In the genomic region with DNA sequence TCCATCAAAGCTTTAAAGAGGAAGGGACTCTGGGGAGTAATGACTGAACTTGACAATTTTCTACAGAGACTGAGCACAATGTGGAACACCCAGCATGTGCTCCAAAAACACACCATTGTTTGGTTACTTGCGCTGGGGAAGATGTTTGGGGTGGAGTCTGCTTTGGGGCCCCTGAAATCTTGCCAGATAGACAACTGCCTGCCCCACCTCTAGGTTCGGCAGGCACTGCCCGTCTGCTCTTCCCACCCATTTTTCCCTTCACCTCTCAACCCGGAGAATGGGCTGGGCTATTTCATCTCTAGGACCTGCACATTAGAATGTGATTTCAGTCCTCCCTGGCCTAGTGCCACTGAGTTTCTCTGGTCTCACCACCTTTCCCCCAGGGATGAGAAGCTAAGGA, we compare ENCODE assay signal across 20 cellular contexts. TPM values are rescaled to one million over a fixed set of nuclear protein-coding genes. Genes with fewer than 3 reads are reported as not detected.
DNase-seq lines count a peak whose midpoint lies in the region; ATAC-seq, FAIRE-seq and TF ChIP-seq lines count a peak whose summit lies in the region.
"Had no signal": no experiment of that assay in that cellular context is flagged by ENCODE, and none has a peak within 500 bp of the region (broad histone marks: within the 10 kb centered on the region; RNA-seq: fewer than 3 reads in every experiment).

No MANE protein-coding gene starts in this region.

- no peak for ATAC-seq in WTC11

- H3K27me3 ChIP-seq in astrocyte (ENCODE audit: insufficient read depth, low read length): no peaks in the 10 kb centered on the region
- H3K27me3 ChIP-seq in parathyroid adenoma (ENCODE audit: control insufficient read depth, insufficient read depth, low read length): no peaks in the 10 kb centered on the region
- H3K27me3 ChIP-seq in thyroid gland: no peaks in the 10 kb centered on the region
- H3K27me3 ChIP-seq in WERI-Rb-1 (ENCODE audit: insufficient read depth, low read depth, severe bottlenecking): peaks cover 3% of the 10 kb centered on the region

- H3K79me2 ChIP-seq in astrocyte (ENCODE audit: insufficient read depth, low read length) (no peaks in the 10 kb centered on the region), parathyroid adenoma (peaks cover 4% of the 10 kb centered on the region)

- H2AFZ ChIP-seq in astrocyte (ENCODE audit: low read depth, low read length) (no peak overlapping the region), parathyroid adenoma (no peak overlapping the region)
- H2AFZ ChIP-seq: GM23248 had no signal

- H3K36me3 ChIP-seq in astrocyte (ENCODE audit: insufficient read depth, low read length) (no peaks in the 10 kb centered on the region), parathyroid adenoma (ENCODE audit: control insufficient read depth, insufficient read depth, low read length) (no peaks in the 10 kb centered on the region), thyroid gland (no peaks in the 10 kb centered on the region), WERI-Rb-1 (no peaks in the 10 kb centered on the region)

- H3K27ac Mint-ChIP-seq in astrocyte (ENCODE audit: unreplicated experiment) (peak overlapping the region; percentile 66), WTC11 (no peak overlapping the region)

- H3K9ac ChIP-seq in astrocyte (ENCODE audit: low read length) (no peak overlapping the region), parathyroid adenoma (no peak overlapping the region)
- H3K9ac ChIP-seq: GM23248 had no signal

- no peak overlapping the region for H3K4me3 Mint-ChIP-seq in astrocyte (ENCODE audit: unreplicated experiment)
- no peak overlapping the region for H3K4me3 Mint-ChIP-seq in WTC11

- peaks cover 19% of the 10 kb centered on the region for H3K4me1 Mint-ChIP-seq in astrocyte (ENCODE audit: low read depth, unreplicated experiment)
- peaks cover 57% of the 10 kb centered on the region for H3K4me1 Mint-ChIP-seq in WTC11

- peak overlapping the region; percentile 97; the same call in 1 of the 2 replicates for H3K27ac ChIP-seq in C4-2B
- no peak overlapping the region for H3K27ac ChIP-seq in astrocyte (ENCODE audit: low read depth, low read length)
- peak overlapping the region; percentile 44 for H3K27ac ChIP-seq in parathyroid adenoma
- H3K27ac ChIP-seq in thyroid gland: peak overlapping the region; percentile 15 to 48 (median 29)
- H3K27ac ChIP-seq in WERI-Rb-1: no peak overlapping the region
- H3K27ac ChIP-seq: GM23248 had no signal

- POLR2A ChIA-PET in WTC11 (lab: Charles Lee): no interaction called here

- H3K4me3 ChIP-seq in astrocyte (ENCODE audit: insufficient read depth, low read depth, low read length) (no peak overlapping the region), parathyroid adenoma (ENCODE audit: low read depth, low read length) (no peak overlapping the region), thyroid gland (replicated peaks in 1 of 3) (no peak overlapping the region), WERI-Rb-1 (ENCODE audit: low read depth, low read length) (no peak overlapping the region)
- H3K4me3 ChIP-seq: GM23248 had no signal

- H3K4me1 ChIP-seq in astrocyte (ENCODE audit: insufficient read depth, low read length): peaks cover 6% of the 10 kb centered on the region
- H3K4me1 ChIP-seq in parathyroid adenoma: peaks cover 59% of the 10 kb centered on the region
- H3K4me1 ChIP-seq in thyroid gland: peaks cover 67 to 82% of the 10 kb centered on the region in 2 donors

- DNase-seq in astrocyte (ENCODE audit: low read depth) (no peak), thyroid gland (no peak), WTC11 (ENCODE audit: low spot score) (no peak), SW 1271 (lab: John Stamatoyannopoulos, UW) (no peak), WERI-Rb-1 (no peak)
- DNase-seq: C1 segment of cervical spinal cord; DMS 273 treated with DMSO at 0.1 percent for 48 hours; GF-D8; GM23248; NCI-H1105 treated with DMSO at 0.1 percent for 48 hours; NCI-H187; NCI-H526 treated with DMSO at 0.1 percent for 48 hours; NK-92 treated with Interleukin-12 subunit alpha and Interleukin-12 subunit beta, amount 100 ng/mL, for 24 hours had no signal

- TF ChIP-seq POLR2A in thyroid gland (IDR thresholded peaks at IDR 0.05): no peak

- no peaks in the 10 kb centered on the region for H4K20me1 ChIP-seq in astrocyte (ENCODE audit: insufficient read depth, low read length)

- no peaks in the 10 kb centered on the region for H3K9me3 ChIP-seq in astrocyte (ENCODE audit: insufficient read depth, low read depth, low read length)
- no peaks in the 10 kb centered on the region for H3K9me3 ChIP-seq in parathyroid adenoma (ENCODE audit: control insufficient read depth, low read length)
- H3K9me3 ChIP-seq in thyroid gland: no peaks in the 10 kb centered on the region
- no peaks in the 10 kb centered on the region for H3K9me3 ChIP-seq in WERI-Rb-1 (ENCODE audit: severe bottlenecking)

- H3K27me3 Mint-ChIP-seq in astrocyte (ENCODE audit: low read depth, unreplicated experiment) (no peaks in the 10 kb centered on the region), WTC11 (ENCODE audit: low read depth) (no peaks in the 10 kb centered on the region)

- H3K4me2 ChIP-seq in astrocyte (ENCODE audit: low read length): no peak overlapping the region
- H3K4me2 ChIP-seq in parathyroid adenoma (ENCODE audit: low read length): no peak overlapping the region

- FAIRE-seq in astrocyte (lab: Jason Lieb, UNC): no peak
- FAIRE-seq: GM12891, GM18507 had no signal

- 62 to 72% methylated on average over 4 of the region's 4 CpGs for WGBS in thyroid gland, 2 donors

- H3K36me3 Mint-ChIP-seq in astrocyte (ENCODE audit: low read depth, unreplicated experiment): no peaks in the 10 kb centered on the region
- H3K36me3 Mint-ChIP-seq in WTC11: no peaks in the 10 kb centered on the region

- intact Hi-C loops in thyroid gland (cut with DNase I): no loop called here

- CTCF ChIA-PET in WTC11 (lab: Charles Lee): interaction anchor here (0.5 kb wide), 1 partner anchor 60 kb away, joined by 3 read pairs; no protein-coding TSS in a partner anchor

- H3K9me3 Mint-ChIP-seq in astrocyte (ENCODE audit: unreplicated experiment): no peaks in the 10 kb centered on the region
- no peaks in the 10 kb centered on the region for H3K9me3 Mint-ChIP-seq in WTC11

- no peak for TF ChIP-seq CTCF in C4-2B (conservative IDR thresholded peaks at IDR 0.05)
- TF ChIP-seq CTCF in astrocyte (IDR thresholded peaks at IDR 0.05; ENCODE audit: insufficient read depth, low read depth, low read length): no peak
- no peak for TF ChIP-seq CTCF in parathyroid adenoma (IDR thresholded peaks at IDR 0.05)
- no peak for TF ChIP-seq CTCF in thyroid gland (IDR thresholded peaks at IDR 0.05)
- no peak for TF ChIP-seq CTCF in WTC11 (IDR thresholded peaks at IDR 0.05)
- TF ChIP-seq CTCF in WERI-Rb-1 (IDR thresholded peaks at IDR 0.05; ENCODE audit: low read depth, low read length): no peak

TF ChIP-seq in WTC11, 78 proteins besides CTCF, POLR2A, EP300 and RAD21 (continues in another document):
- TF ChIP-seq, protein P1, sequence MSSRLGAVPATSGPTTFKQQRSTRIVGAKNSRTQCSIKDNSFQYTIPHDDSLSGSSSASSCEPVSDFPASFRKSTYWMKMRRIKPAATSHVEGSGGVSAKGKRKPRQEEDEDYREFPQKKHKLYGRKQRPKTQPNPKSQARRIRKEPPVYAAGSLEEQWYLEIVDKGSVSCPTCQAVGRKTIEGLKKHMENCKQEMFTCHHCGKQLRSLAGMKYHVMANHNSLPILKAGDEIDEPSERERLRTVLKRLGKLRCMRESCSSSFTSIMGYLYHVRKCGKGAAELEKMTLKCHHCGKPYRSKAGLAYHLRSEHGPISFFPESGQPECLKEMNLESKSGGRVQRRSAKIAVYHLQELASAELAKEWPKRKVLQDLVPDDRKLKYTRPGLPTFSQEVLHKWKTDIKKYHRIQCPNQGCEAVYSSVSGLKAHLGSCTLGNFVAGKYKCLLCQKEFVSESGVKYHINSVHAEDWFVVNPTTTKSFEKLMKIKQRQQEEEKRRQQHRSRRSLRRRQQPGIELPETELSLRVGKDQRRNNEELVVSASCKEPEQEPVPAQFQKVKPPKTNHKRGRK (CRISPR knock-in tag; IDR thresholded peaks at IDR 0.05; ENCODE audit: borderline replicate concordance): no peak
- TF ChIP-seq TEAD1 (CRISPR knock-in tag; IDR thresholded peaks at IDR 0.05): no peak
- no peak for TF ChIP-seq RELA (CRISPR knock-in tag; IDR thresholded peaks at IDR 0.05; ENCODE audit: borderline replicate concordance)
- TF ChIP-seq ZNF423 (CRISPR knock-in tag; IDR thresholded peaks at IDR 0.05): no peak
- no peak for TF ChIP-seq ELF4 (CRISPR knock-in tag; IDR thresholded peaks at IDR 0.05; ENCODE audit: low read depth)
- TF ChIP-seq ZBTB21 (CRISPR knock-in tag; IDR thresholded peaks at IDR 0.05; ENCODE audit: borderline replicate concordance): no peak
- TF ChIP-seq, protein P2, sequence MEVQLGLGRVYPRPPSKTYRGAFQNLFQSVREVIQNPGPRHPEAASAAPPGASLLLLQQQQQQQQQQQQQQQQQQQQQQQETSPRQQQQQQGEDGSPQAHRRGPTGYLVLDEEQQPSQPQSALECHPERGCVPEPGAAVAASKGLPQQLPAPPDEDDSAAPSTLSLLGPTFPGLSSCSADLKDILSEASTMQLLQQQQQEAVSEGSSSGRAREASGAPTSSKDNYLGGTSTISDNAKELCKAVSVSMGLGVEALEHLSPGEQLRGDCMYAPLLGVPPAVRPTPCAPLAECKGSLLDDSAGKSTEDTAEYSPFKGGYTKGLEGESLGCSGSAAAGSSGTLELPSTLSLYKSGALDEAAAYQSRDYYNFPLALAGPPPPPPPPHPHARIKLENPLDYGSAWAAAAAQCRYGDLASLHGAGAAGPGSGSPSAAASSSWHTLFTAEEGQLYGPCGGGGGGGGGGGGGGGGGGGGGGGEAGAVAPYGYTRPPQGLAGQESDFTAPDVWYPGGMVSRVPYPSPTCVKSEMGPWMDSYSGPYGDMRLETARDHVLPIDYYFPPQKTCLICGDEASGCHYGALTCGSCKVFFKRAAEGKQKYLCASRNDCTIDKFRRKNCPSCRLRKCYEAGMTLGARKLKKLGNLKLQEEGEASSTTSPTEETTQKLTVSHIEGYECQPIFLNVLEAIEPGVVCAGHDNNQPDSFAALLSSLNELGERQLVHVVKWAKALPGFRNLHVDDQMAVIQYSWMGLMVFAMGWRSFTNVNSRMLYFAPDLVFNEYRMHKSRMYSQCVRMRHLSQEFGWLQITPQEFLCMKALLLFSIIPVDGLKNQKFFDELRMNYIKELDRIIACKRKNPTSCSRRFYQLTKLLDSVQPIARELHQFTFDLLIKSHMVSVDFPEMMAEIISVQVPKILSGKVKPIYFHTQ (CRISPR knock-in tag; IDR thresholded peaks at IDR 0.05): no peak
- no peak for TF ChIP-seq MXD4 (CRISPR knock-in tag; IDR thresholded peaks at IDR 0.05; ENCODE audit: borderline replicate concordance)
- no peak for TF ChIP-seq SP1 (CRISPR knock-in tag; conservative IDR thresholded peaks at IDR 0.05)
- TF ChIP-seq SOX15 (CRISPR knock-in tag; IDR thresholded peaks at IDR 0.05): no peak
- no peak for TF ChIP-seq NR2C2 (CRISPR knock-in tag; IDR thresholded peaks at IDR 0.05)
- TF ChIP-seq ESRRA (CRISPR knock-in tag; IDR thresholded peaks at IDR 0.05; ENCODE audit: borderline replicate concordance): no peak
- TF ChIP-seq EMX1 (CRISPR knock-in tag; IDR thresholded peaks at IDR 0.05): no peak

RNA-seq across cellular contexts. Expression of gene TSC22D3, which starts 41.9 kb away (rescaled TPM):
- total RNA-seq in astrocyte: 30.7 and 35.4 TPM in 2 replicates
- total RNA-seq in thyroid gland: 100 to 1,000 TPM; 268 to 504 (median 383) TPM
- 14.5 to 15.9 TPM (median 15.7 TPM) in 3 replicates for total RNA-seq in WTC11 (2021)

RNA-seq across cellular contexts. Expression of gene NCBP2L, which starts 43.8 kb away (rescaled TPM):
- not detected in 2 replicates for total RNA-seq in astrocyte
- not detected for total RNA-seq in thyroid gland
- 0.20 TPM in 1 of 3 replicates, not detected in the others for total RNA-seq in WTC11 (2021)
- total RNA-seq: A673, Daoy, GM23248, OCI-LY7 had no signal

Comparison
In these comparisons a context has a peak if more than half of its experiments do, and no peak if none do; other contexts are left out.
1. H3K27ac ChIP-seq: peak in C4-2B (single experiment), parathyroid adenoma (single experiment) and thyroid gland (3 of 3); none in astrocyte (single experiment) and WERI-Rb-1 (single experiment).